8 cellular contexts compared by ENCODE assay signal in the genomic region with DNA sequence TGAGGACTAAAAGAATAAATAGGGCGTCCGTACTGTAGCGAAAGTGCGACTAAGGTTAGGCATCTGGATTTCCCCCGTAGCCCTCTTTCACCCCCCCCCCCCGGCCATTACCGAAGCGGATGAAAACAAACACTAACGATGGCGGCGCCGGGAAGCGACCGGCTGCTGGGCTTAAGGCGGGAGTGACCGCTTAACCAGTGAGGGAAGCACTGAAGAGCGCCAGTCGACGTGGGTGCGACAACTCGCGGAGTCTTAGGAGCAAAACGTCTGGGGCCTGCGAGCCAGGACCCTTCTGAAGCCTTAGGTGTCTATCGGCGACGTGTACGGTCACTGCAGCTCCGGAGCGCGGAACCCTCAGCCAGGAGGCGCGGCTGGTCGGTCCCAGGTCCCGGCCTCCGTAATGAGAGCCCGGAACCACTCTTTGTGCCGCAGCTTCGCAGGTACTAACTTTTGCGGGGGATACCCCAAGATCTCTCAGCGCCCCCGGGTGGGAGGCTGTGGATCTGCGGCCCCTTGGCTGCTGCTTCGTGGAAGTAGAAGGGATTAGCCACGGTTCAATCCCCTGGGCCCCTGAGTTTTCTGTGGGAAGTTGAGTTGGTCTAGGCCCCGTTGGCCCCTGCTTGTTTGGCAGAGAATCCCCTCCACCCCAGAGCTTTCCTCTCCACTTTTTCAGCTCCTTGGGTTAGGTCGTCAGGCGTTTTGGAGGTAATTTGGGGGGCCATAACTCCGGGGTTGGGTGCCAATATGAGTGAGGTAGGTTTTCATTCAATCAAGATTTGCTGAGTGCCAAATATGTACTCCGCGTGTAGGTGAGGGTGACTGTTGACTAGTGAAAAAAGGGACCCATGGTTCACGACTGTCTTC. TPM values are rescaled to one million over a fixed set of nuclear protein-coding genes. Genes with fewer than 3 reads are reported as not detected.
DNase-seq lines count a peak whose midpoint lies in the region; ATAC-seq and TF ChIP-seq lines count a peak whose summit lies in the region.

A gene (plus strand): TSS at position 103 of the 864 bp plus-strand sequence. CDS start 26,739 bp downstream, outside the sequence.

- WGBS in liver, result under 1% methylated on average over 52 of the region's 52 CpGs

- peak within 1 kb of the TSS; percentile 61 to 87 for H3K9ac ChIP-seq in liver (ENCODE audit: low read depth in 1 of 2, low read length in 2 of 2)

- intact Hi-C loops in dendritic cell treated with granulocyte-macrophage colony-stimulating factor and Interleukin-4, amounts not matched to agents 40 ng/mL and 50 ng/mL, for 4 days (cut with micrococcal nuclease), result loop anchor here (1.0 to 2.0 kb wide), 3 partner anchors 23 to 229 kb away; a partner anchor contains a TSS

- peaks cover 45% of the 10 kb centered on the region for H3K36me3 Mint-ChIP-seq in dendritic cell treated with granulocyte-macrophage colony-stimulating factor and Interleukin-4, amounts not matched to agents 40 ng/mL and 50 ng/mL, for 4 days (ENCODE audit: low read depth)

- H3K9me3 ChIP-seq in liver (ENCODE audit: control insufficient read depth in 4 of 4, low read length in 3 of 4), result no peaks in the 10 kb centered on the region

- H3K27ac Mint-ChIP-seq in dendritic cell treated with granulocyte-macrophage colony-stimulating factor and Interleukin-4, amounts not matched to agents 40 ng/mL and 50 ng/mL, for 4 days, result peak within 1 kb of the TSS; percentile 99

- peak; percentile 59 for ATAC-seq in GM18907 (IDR thresholded peaks at IDR 0.05; ENCODE audit: unreplicated experiment)
- ATAC-seq in HG03159 (IDR thresholded peaks at IDR 0.05; ENCODE audit: unreplicated experiment), result peak; percentile 44

- no peaks in the 10 kb centered on the region for H3K27me3 ChIP-seq in liver (ENCODE audit: control insufficient read depth in 4 of 4, insufficient read depth in 4 of 4, low read length in 3 of 4)

- peak within 1 kb of the TSS; percentile 89 for H3K4me3 Mint-ChIP-seq in dendritic cell treated with granulocyte-macrophage colony-stimulating factor and Interleukin-4, amounts not matched to agents 40 ng/mL and 50 ng/mL, for 4 days

- peaks cover 0 to 6% (median 3%) of the 10 kb centered on the region in 4 donors for H3K36me3 ChIP-seq in liver (ENCODE audit: control insufficient read depth in 4 of 4, insufficient read depth in 3 of 4, low read depth in 1 of 4, low read length in 3 of 4)

- no peaks in the 10 kb centered on the region for H3K9me3 Mint-ChIP-seq in dendritic cell treated with granulocyte-macrophage colony-stimulating factor and Interleukin-4, amounts not matched to agents 40 ng/mL and 50 ng/mL, for 4 days

- H3K4me1 Mint-ChIP-seq in dendritic cell treated with granulocyte-macrophage colony-stimulating factor and Interleukin-4, amounts not matched to agents 40 ng/mL and 50 ng/mL, for 4 days (ENCODE audit: low read depth), result peaks cover 33% of the 10 kb centered on the region

- peak; percentile 91 for DNase-seq in AG20443 (ENCODE audit: low spot score)
- peak; percentile 23 to 85 for DNase-seq in NCI-H446 (lab: John Stamatoyannopoulos, UW)
- DNase-seq in activated CD4-positive, alpha-beta T cell treated with anti-CD3 and anti-CD28 coated beads, Interleukin-2, amount 50 U/mL, for 1 hour, result peak; percentile 82
- DNase-seq in stimulated activated CD4-positive, alpha-beta T cell treated with anti-CD3 and anti-CD28 coated beads, Interleukin-4, amount 100 ng/mL, for 1 hour, result peak; percentile 83

- H3K4me1 ChIP-seq in liver (ENCODE audit: control insufficient read depth in 4 of 4, insufficient read depth in 4 of 4, low read length in 3 of 4), result peaks cover 9 to 29% (median 22%) of the 10 kb centered on the region in 4 donors

- no peaks in the 10 kb centered on the region for H3K27me3 Mint-ChIP-seq in dendritic cell treated with granulocyte-macrophage colony-stimulating factor and Interleukin-4, amounts not matched to agents 40 ng/mL and 50 ng/mL, for 4 days

- peak; percentile 54 to 72 for TF ChIP-seq RAD21 in liver (IDR thresholded peaks at IDR 0.05)

- H3K27ac ChIP-seq in liver (ENCODE audit: low read depth in 1 of 2, low read length in 2 of 2), result peak within 1 kb of the TSS; percentile 91 to 97

- TF ChIP-seq CTCF in liver (IDR thresholded peaks at IDR 0.05; ENCODE audit: low read depth, low read length, missing input control), result peak; percentile 59

- peak within 1 kb of the TSS; percentile 82 to 99 (median 98) for H3K4me3 ChIP-seq in liver (ENCODE audit: low read depth in 1 of 3, low read length in 3 of 3)

TF ChIP-seq in liver, 16 proteins besides CTCF, POLR2A, EP300 and RAD21:
- TF ChIP-seq, protein P1, sequence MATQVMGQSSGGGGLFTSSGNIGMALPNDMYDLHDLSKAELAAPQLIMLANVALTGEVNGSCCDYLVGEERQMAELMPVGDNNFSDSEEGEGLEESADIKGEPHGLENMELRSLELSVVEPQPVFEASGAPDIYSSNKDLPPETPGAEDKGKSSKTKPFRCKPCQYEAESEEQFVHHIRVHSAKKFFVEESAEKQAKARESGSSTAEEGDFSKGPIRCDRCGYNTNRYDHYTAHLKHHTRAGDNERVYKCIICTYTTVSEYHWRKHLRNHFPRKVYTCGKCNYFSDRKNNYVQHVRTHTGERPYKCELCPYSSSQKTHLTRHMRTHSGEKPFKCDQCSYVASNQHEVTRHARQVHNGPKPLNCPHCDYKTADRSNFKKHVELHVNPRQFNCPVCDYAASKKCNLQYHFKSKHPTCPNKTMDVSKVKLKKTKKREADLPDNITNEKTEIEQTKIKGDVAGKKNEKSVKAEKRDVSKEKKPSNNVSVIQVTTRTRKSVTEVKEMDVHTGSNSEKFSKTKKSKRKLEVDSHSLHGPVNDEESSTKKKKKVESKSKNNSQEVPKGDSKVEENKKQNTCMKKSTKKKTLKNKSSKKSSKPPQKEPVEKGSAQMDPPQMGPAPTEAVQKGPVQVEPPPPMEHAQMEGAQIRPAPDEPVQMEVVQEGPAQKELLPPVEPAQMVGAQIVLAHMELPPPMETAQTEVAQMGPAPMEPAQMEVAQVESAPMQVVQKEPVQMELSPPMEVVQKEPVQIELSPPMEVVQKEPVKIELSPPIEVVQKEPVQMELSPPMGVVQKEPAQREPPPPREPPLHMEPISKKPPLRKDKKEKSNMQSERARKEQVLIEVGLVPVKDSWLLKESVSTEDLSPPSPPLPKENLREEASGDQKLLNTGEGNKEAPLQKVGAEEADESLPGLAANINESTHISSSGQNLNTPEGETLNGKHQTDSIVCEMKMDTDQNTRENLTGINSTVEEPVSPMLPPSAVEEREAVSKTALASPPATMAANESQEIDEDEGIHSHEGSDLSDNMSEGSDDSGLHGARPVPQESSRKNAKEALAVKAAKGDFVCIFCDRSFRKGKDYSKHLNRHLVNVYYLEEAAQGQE (IDR thresholded peaks at IDR 0.05), result no peak
- TF ChIP-seq RXRA (IDR thresholded peaks at IDR 0.05), result no peak
- TF ChIP-seq, protein P2, sequence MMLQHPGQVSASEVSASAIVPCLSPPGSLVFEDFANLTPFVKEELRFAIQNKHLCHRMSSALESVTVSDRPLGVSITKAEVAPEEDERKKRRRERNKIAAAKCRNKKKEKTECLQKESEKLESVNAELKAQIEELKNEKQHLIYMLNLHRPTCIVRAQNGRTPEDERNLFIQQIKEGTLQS (IDR thresholded peaks at IDR 0.05), result no peak
- TF ChIP-seq HNF4G (IDR thresholded peaks at IDR 0.05), result no peak
- TF ChIP-seq YY1 (IDR thresholded peaks at IDR 0.05), result peak; percentile 94
- TF ChIP-seq, protein P3, sequence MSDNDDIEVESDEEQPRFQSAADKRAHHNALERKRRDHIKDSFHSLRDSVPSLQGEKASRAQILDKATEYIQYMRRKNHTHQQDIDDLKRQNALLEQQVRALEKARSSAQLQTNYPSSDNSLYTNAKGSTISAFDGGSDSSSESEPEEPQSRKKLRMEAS (IDR thresholded peaks at IDR 0.05), result no peak
- TF ChIP-seq JUND (IDR thresholded peaks at IDR 0.05), result no peak
- TF ChIP-seq NR2F2 (IDR thresholded peaks at IDR 0.05), result peak; percentile 47
- TF ChIP-seq GABPA (IDR thresholded peaks at IDR 0.05 in 1 of 2, conservative IDR thresholded peaks at IDR 0.05 in 1 of 2), result peak in 1 of 2 donors; percentile 53
- TF ChIP-seq EGR1 (IDR thresholded peaks at IDR 0.05; ENCODE audit: low read depth in 2 of 2), result no peak
- peak; percentile 14 for TF ChIP-seq TAF1 (conservative IDR thresholded peaks at IDR 0.05)

RNA-seq across cellular contexts. Expression of the gene that starts here (rescaled TPM):
- total RNA-seq in liver, result 10 to 100 TPM; 44.6 to 49.9 TPM
- polyA plus RNA-seq in liver, result 10 to 100 TPM; 36.3 to 37.7 TPM

Comparison
In these comparisons a context has a peak if more than half of its experiments do, and no peak if none do; other contexts are left out.
1. Peak in every context shown above with its lines: DNase-seq, ATAC-seq, H3K4me3 ChIP-seq and H3K27ac ChIP-seq.